25 cellular contexts compared by ENCODE assay signal in genomic region chr5:111855356-111855755, GRCh38.
DNase-seq lines count a peak whose midpoint lies in the region; ATAC-seq lines count a peak whose summit lies in the region.
"Had no signal": no experiment of that assay in that cellular context is flagged by ENCODE, and none has a peak within 500 bp of the region (broad histone marks: within the 10 kb centered on the region; RNA-seq: fewer than 3 reads in every experiment).

No MANE protein-coding gene starts in this region.

- H3K27me3 ChIP-seq in SJCRH30 = no peaks in the 10 kb centered on the region
- H3K27me3 ChIP-seq: Peyer's patch, testis had no signal

- H3K4me1 ChIP-seq in SJCRH30 = no peaks in the 10 kb centered on the region
- H3K4me1 ChIP-seq: Peyer's patch had no signal

- H3K36me3 ChIP-seq in SJCRH30 = no peaks in the 10 kb centered on the region
- H3K36me3 ChIP-seq: gastroesophageal sphincter, Peyer's patch had no signal

- no peak overlapping the region for H3K27ac ChIP-seq in SJCRH30
- H3K27ac ChIP-seq: gastroesophageal sphincter, GM23248, Peyer's patch, testis had no signal

- DNase-seq in NCI-H146 (lab: John Stamatoyannopoulos, UW) (peak; percentile 4), NCI-H146 treated with DMSO at 0.1 percent for 48 hours (lab: John Stamatoyannopoulos, UW; ENCODE audit: unreplicated experiment) (no peak), OCI-M1 (lab: John Stamatoyannopoulos, UW) (peak; percentile 15), islet precursor cell (peak; percentile 80), retina (peak; percentile 20), SJCRH30 (no peak)
- DNase-seq in activated CD4-positive, alpha-beta T cell treated with anti-CD3 and anti-CD28 coated beads, Interleukin-2, amount 50 U/mL, for 1 hour = no peak
- DNase-seq in stimulated activated naive CD8-positive, alpha-beta T cell treated with anti-CD3 and anti-CD28 coated beads, Interleukin-15, Interleukin-2, amounts not matched to agents 100 U/mL and 50 U/mL, for 24 hours = no peak
- DNase-seq: activated CD4-positive, alpha-beta T cell treated with anti-CD3 and anti-CD28 coated beads, Interleukin-2, amount 50 U/mL, for 48 hours; activated CD4-positive, CD25-positive, alpha-beta regulatory T cell; activated naive CD4-positive, alpha-beta T cell treated with anti-CD3 and anti-CD28 coated beads for 36 hours; amygdala; CD4-positive, CD25-positive, alpha-beta regulatory T cell; GM23248; hypothalamus; mucosa of descending colon; NCI-H1048; NCI-H1930; NCI-H526 treated with DMSO at 0.1 percent for 48 hours; Peyer's patch; stimulated activated naive CD4-positive, alpha-beta T cell; T1000; testis had no signal

- no peak overlapping the region for H3K4me3 ChIP-seq in SJCRH30
- H3K4me3 ChIP-seq: gastroesophageal sphincter, GM23248, mucosa of descending colon, Peyer's patch, testis had no signal

- H3K9me3 ChIP-seq in SJCRH30 (replicated peaks) = no peaks in the 10 kb centered on the region
- H3K9me3 ChIP-seq: gastroesophageal sphincter, mucosa of descending colon, Peyer's patch, testis had no signal

- no peak for ATAC-seq in stimulated activated naive CD8-positive, alpha-beta T cell treated with anti-CD3 and anti-CD28 coated beads, Interleukin-15, Interleukin-2, amounts not matched to agents 100 U/mL and 50 U/mL, for 24 hours
- ATAC-seq: gastroesophageal sphincter; mucosa of descending colon; natural killer cell treated with Interleukin-12 subunit alpha and Interleukin-12 subunit beta and Interleukin-15 and Interleukin-18, amount 100 ng/mL, for 72 hours had no signal

Comparison
In these comparisons a context has a peak if more than half of its experiments do, and no peak if none do; other contexts are left out.
1. DNase-seq: peak in NCI-H146 (single experiment), OCI-M1 (single experiment), islet precursor cell (single experiment) and retina (single experiment); none in NCI-H146 treated with DMSO at 0.1 percent for 48 hours (single experiment), activated CD4-positive, alpha-beta T cell treated with anti-CD3 and anti-CD28 coated beads, Interleukin-2, amount 50 U/mL, for 1 hour (single experiment), stimulated activated naive CD8-positive, alpha-beta T cell treated with anti-CD3 and anti-CD28 coated beads, Interleukin-15, Interleukin-2, amounts not matched to agents 100 U/mL and 50 U/mL, for 24 hours (single experiment) and SJCRH30 (0 of 2).